Comparison of ENCODE assay signal across 1 cellular context in genomic region chr10:24206926-24207701, GRCh38.
TF ChIP-seq lines count a peak whose summit lies in the region.

No MANE protein-coding gene starts in this region.

TF ChIP-seq in H1, 55 proteins besides CTCF, POLR2A, EP300 and RAD21 (continued from another document):
- TF ChIP-seq NANOG (IDR thresholded peaks at IDR 0.05; ENCODE audit: insufficient read depth, low read depth, low read length, poor library complexity, severe bottlenecking) (no peak), E2F6 (IDR thresholded peaks at IDR 0.05) (no peak), ZNF274 (IDR thresholded peaks at IDR 0.05; ENCODE audit: borderline replicate concordance, extremely low read depth, low read length) (no peak)
